8 cellular contexts compared by ENCODE assay signal in the genomic region with DNA sequence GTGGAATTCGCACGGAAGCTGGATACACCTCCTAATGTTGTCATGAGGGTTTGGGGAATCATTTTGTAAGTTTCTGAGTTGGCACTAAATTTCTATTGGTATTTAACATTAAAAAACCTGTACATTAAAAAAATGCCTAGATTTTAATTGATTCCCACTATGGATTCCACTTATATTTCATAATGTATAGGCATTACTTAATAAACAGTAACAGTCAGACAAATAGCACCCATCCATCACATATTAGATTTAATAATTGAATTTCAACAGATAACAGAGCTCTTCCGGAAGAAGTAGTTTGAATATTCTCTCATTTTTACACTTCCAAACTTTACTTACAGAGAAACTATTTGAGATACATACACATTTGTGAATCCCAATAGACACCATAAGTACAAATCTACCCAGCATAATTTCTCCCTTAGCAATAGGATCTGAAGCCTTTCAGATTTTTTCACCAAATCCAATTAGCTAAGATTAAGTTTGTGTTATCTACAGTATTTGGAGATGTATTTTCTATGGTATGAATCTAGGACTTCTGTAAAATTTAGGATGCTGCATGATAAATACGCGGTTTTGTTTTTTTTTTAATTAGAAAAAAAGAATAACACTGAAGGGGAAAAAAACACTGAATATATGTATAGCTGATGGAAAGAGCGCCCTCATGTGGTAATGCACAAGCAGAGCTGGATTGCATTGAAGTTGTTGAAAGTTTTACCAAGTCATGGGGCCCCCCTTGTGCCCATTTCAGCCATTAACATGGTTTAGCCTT. TPM values are rescaled to one million over a fixed set of nuclear protein-coding genes. Genes with fewer than 3 reads are reported as not detected.
DNase-seq lines count a peak whose midpoint lies in the region; ATAC-seq and TF ChIP-seq lines count a peak whose summit lies in the region.

No MANE protein-coding gene starts in this region.

- H3K27ac Mint-ChIP-seq in brain: no peak overlapping the region

- H3K4me1 Mint-ChIP-seq in brain: no peaks in the 10 kb centered on the region

- H3K4me3 Mint-ChIP-seq in brain: no peak overlapping the region

- ATAC-seq in HG02938 (IDR thresholded peaks at IDR 0.05; ENCODE audit: unreplicated experiment): peak; percentile 91
- peak; percentile 50 for ATAC-seq in mucosa of descending colon

- in situ Hi-C loops in GM13977 (cut with MboI; ENCODE audit: low pct_unique_long_range_greater_than_20kb, low sequenced_read_pairs, unreplicated experiment): loop anchor here (25.0 kb wide), 2 partner anchors 271 to 496 kb away; no protein-coding TSS in a partner anchor

- H3K4me1 ChIP-seq in mucosa of descending colon (ENCODE audit: low read depth): no peaks in the 10 kb centered on the region

- no peaks in the 10 kb centered on the region for H3K9me3 ChIP-seq in mucosa of descending colon

- intact Hi-C loops in mucosa of descending colon (cut with DNase I, micrococcal nuclease): loop anchor here in 1 of 2 donors (2.0 kb wide), 1 partner anchor 287 kb away; no protein-coding TSS in a partner anchor

- TF ChIP-seq CTCF in GM13977 (IDR thresholded peaks at IDR 0.05; ENCODE audit: extremely low read depth, insufficient read depth, missing control alignments) (peak; percentile 79), brain (conservative IDR thresholded peaks at IDR 0.05) (peak; percentile 65 to 80), mucosa of descending colon (IDR thresholded peaks at IDR 0.05) (peak; percentile 27)

- H3K36me3 ChIP-seq in mucosa of descending colon (ENCODE audit: low read depth): no peaks in the 10 kb centered on the region

- H3K36me3 Mint-ChIP-seq in brain: no peaks in the 10 kb centered on the region

- H3K9me3 Mint-ChIP-seq in brain: no peaks in the 10 kb centered on the region

- H3K4me3 ChIP-seq in mucosa of descending colon: no peak overlapping the region

- H3K27me3 Mint-ChIP-seq in brain: peaks cover 5% of the 10 kb centered on the region

- DNase-seq in Ammon's horn (ENCODE audit: low spot score): peak; percentile 16
- DNase-seq in GM13977 (ENCODE audit: low spot score): peak; percentile 14
- DNase-seq in NCI-H2171 (lab: John Stamatoyannopoulos, UW): peak; percentile 1
- peak in 1 of 3 donors; percentile 61 for DNase-seq in mucosa of descending colon
- no peak for DNase-seq in epidermal melanocyte (ENCODE audit: insufficient read length, low spot score)
- DNase-seq in NCI-H1930 (lab: John Stamatoyannopoulos, UW): no peak

RNA-seq across cellular contexts. Expression of gene ODAM, which starts 12.2 kb away (rescaled TPM):
- not detected for polyA plus RNA-seq in brain (ENCODE audit: insufficient read depth, low read depth, low replicate concordance)
- total RNA-seq in mucosa of descending colon: 1 to 10 TPM in 1 of 3 donors, not detected in 2; 5.8 TPM

RNA-seq across cellular contexts. Expression of gene PRR27, which starts 29.3 kb away (rescaled TPM):
- not detected for polyA plus RNA-seq in brain (ENCODE audit: insufficient read depth, low read depth, low replicate concordance)
- total RNA-seq in mucosa of descending colon: not detected

RNA-seq across cellular contexts. Expression of gene FDCSP, which starts 42.6 kb away (rescaled TPM):
- not detected for polyA plus RNA-seq in brain (ENCODE audit: insufficient read depth, low read depth, low replicate concordance)
- not detected for total RNA-seq in mucosa of descending colon

RNA-seq across cellular contexts. Expression of gene CSN3, which starts 59.0 kb away (rescaled TPM):
- not detected for polyA plus RNA-seq in brain (ENCODE audit: insufficient read depth, low read depth, low replicate concordance)
- total RNA-seq in mucosa of descending colon: not detected

Comparison
In these comparisons a context has a peak if more than half of its experiments do, and no peak if none do; other contexts are left out.
1. DNase-seq: peak in Ammon's horn (single experiment), GM13977 (single experiment) and NCI-H2171 (single experiment); none in epidermal melanocyte (single experiment) and NCI-H1930 (0 of 2).
2. CTCF ChIP-seq: peak in every context shown above with its lines; median percentile 79 in GM13977; 72 in brain; 27 in mucosa of descending colon.